Comparison of ENCODE assay signal across 8 cellular contexts in genomic region chr15:66700412-66700801, GRCh38. TPM values are rescaled to one million over a fixed set of nuclear protein-coding genes. Genes with fewer than 3 reads are reported as not detected.
DNase-seq lines count a peak whose midpoint lies in the region; ATAC-seq and TF ChIP-seq lines count a peak whose summit lies in the region.

No MANE protein-coding gene starts in this region.

- peaks cover 7% of the 10 kb centered on the region for H3K36me3 Mint-ChIP-seq in Caco-2 (ENCODE audit: insufficient read depth, unreplicated experiment)
- H3K36me3 Mint-ChIP-seq in effector memory CD8-positive, alpha-beta T cell (ENCODE audit: insufficient read depth), result peaks cover 12% of the 10 kb centered on the region

- H3K79me2 ChIP-seq in osteoblast (ENCODE audit: insufficient read depth, low read length), result peaks cover 31% of the 10 kb centered on the region

- no peaks in the 10 kb centered on the region for H3K36me3 ChIP-seq in Caco-2 (ENCODE audit: control insufficient read depth, insufficient read depth, low read length)
- no peaks in the 10 kb centered on the region for H3K36me3 ChIP-seq in osteoblast (ENCODE audit: insufficient read depth, low read length)

- peak overlapping the region; percentile 99 for H3K4me2 ChIP-seq in osteoblast (ENCODE audit: insufficient read depth, low read length)

- H3K9me3 Mint-ChIP-seq in Caco-2 (ENCODE audit: unreplicated experiment), result no peaks in the 10 kb centered on the region
- no peaks in the 10 kb centered on the region for H3K9me3 Mint-ChIP-seq in effector memory CD8-positive, alpha-beta T cell

- peak overlapping the region; percentile 45 for H3K27ac ChIP-seq in osteoblast (ENCODE audit: low read depth, low read length)

- no peaks in the 10 kb centered on the region for H3K27me3 Mint-ChIP-seq in Caco-2 (ENCODE audit: insufficient read depth, unreplicated experiment)
- peaks cover 20 to 30% of the 10 kb centered on the region in 2 donors for H3K27me3 Mint-ChIP-seq in effector memory CD8-positive, alpha-beta T cell

- POLR2A ChIA-PET in Caco-2 (lab: Charles Lee), result interaction anchor here (0.7 to 1.1 kb wide), 3 partner anchors 71 to 103 kb away, joined by 3 read pairs; no protein-coding TSS in a partner anchor

- H3K27me3 ChIP-seq in Caco-2 (replicated peaks; ENCODE audit: control insufficient read depth, insufficient read depth, low read length) (no peaks in the 10 kb centered on the region), osteoblast (ENCODE audit: insufficient read depth, low read length) (no peaks in the 10 kb centered on the region)

- peaks cover 19% of the 10 kb centered on the region for H3K4me1 Mint-ChIP-seq in Caco-2 (ENCODE audit: low read depth, unreplicated experiment)
- H3K4me1 Mint-ChIP-seq in effector memory CD8-positive, alpha-beta T cell (ENCODE audit: low read depth in 2 of 2), result peaks cover 8 to 14% of the 10 kb centered on the region in 2 donors

- TF ChIP-seq CTCF in Caco-2 (IDR thresholded peaks at IDR 0.05; ENCODE audit: insufficient read depth in 1 of 2, low read depth in 1 of 2, low read length in 1 of 2, severe bottlenecking in 1 of 2, unreplicated experiment in 1 of 2) (no peak), osteoblast (IDR thresholded peaks at IDR 0.05; ENCODE audit: extremely low read depth, low read depth, low read length) (no peak)

- peak overlapping the region; percentile 92 for H2AFZ ChIP-seq in osteoblast (ENCODE audit: low read length)

- H3K9me3 ChIP-seq in Caco-2, result no peaks in the 10 kb centered on the region
- no peaks in the 10 kb centered on the region for H3K9me3 ChIP-seq in osteoblast (ENCODE audit: low read depth, low read length)

- H3K4me1 ChIP-seq in Caco-2, result peaks cover 13% of the 10 kb centered on the region
- H3K4me1 ChIP-seq in osteoblast (ENCODE audit: insufficient read depth, low read length), result peaks cover 28% of the 10 kb centered on the region

- no peak for ATAC-seq in effector memory CD8-positive, alpha-beta T cell (replicated peaks)
- no peak for ATAC-seq in HG02642 (IDR thresholded peaks at IDR 0.05; ENCODE audit: poor library complexity, unreplicated experiment)

- H3K4me3 Mint-ChIP-seq in Caco-2 (ENCODE audit: unreplicated experiment), result peak overlapping the region; percentile 91
- peak overlapping the region; percentile 74 for H3K4me3 Mint-ChIP-seq in effector memory CD8-positive, alpha-beta T cell

- peaks cover 23% of the 10 kb centered on the region for H4K20me1 ChIP-seq in osteoblast (ENCODE audit: insufficient read depth, low read length)

- no TSS peak for BruUV-seq in Caco-2 (replicated peaks; lab: Mats Ljungman, UMichigan)

- intact Hi-C loops in Caco-2 (cut with micrococcal nuclease; ENCODE audit: unreplicated experiment), result loop anchor here (5.0 kb wide), 1 partner anchor 152 kb away; no protein-coding TSS in a partner anchor

- CTCF ChIA-PET in Caco-2 (lab: Charles Lee), result interaction anchor here (1.0 to 2.9 kb wide), 4 partner anchors 14 to 151 kb away, joined by 3 to 15 read pairs (median 5); no protein-coding TSS in a partner anchor

- DNase-seq in Caco-2 (no peak), NAMALWA (ENCODE audit: low spot score) (peak; percentile 67), osteoblast (ENCODE audit: insufficient read length, low spot score, missing footprints) (no peak), NCI-H187 treated with DMSO at 0.1 percent for 48 hours (lab: John Stamatoyannopoulos, UW) (no peak), activated gamma-delta T cell (lab: John Stamatoyannopoulos, UW) (no peak), ureter (ENCODE audit: low spot score) (no peak)
- DNase-seq in effector memory CD8-positive, alpha-beta T cell, result no peak

- H3K27ac Mint-ChIP-seq in Caco-2 (ENCODE audit: unreplicated experiment), result no peak overlapping the region
- no peak overlapping the region for H3K27ac Mint-ChIP-seq in effector memory CD8-positive, alpha-beta T cell

- H3K4me3 ChIP-seq in Caco-2 (ENCODE audit: low read depth, low read length) (peak overlapping the region; percentile 70), osteoblast (ENCODE audit: insufficient read depth, low read length) (peak overlapping the region; percentile 82)

RNA-seq across cellular contexts. Expression of gene SMAD6, which starts 1.6 kb away (rescaled TPM):
- total RNA-seq in Caco-2 (2022) (8.9 and 10.5 TPM in 2 replicates), osteoblast (28.9 and 31.8 TPM in 2 replicates), ureter (17.4 TPM)
